In genomic region chr5:77892061-77893010, GRCh38 we compare ENCODE assay signal across 24 cellular contexts.
DNase-seq lines count a peak whose midpoint lies in the region; ATAC-seq and TF ChIP-seq lines count a peak whose summit lies in the region.
"Had no signal": no experiment of that assay in that cellular context is flagged by ENCODE, and none has a peak within 500 bp of the region (broad histone marks: within the 10 kb centered on the region; RNA-seq: fewer than 3 reads in every experiment).

No MANE protein-coding gene starts in this region.

- TF ChIP-seq CTCF in IMR-90 (conservative IDR thresholded peaks at IDR 0.05; ENCODE audit: low read depth, low read length) (no peak), RWPE2 (IDR thresholded peaks at IDR 0.05; ENCODE audit: poor library complexity, severe bottlenecking) (no peak), osteoblast (IDR thresholded peaks at IDR 0.05; ENCODE audit: extremely low read depth, low read depth, low read length) (no peak), left ventricle myocardium inferior (IDR thresholded peaks at IDR 0.05; ENCODE audit: borderline replicate concordance) (no peak)

- H3K4me2 ChIP-seq in IMR-90 (ENCODE audit: low read depth, low read length) (no peak overlapping the region), osteoblast (ENCODE audit: insufficient read depth, low read length) (no peak overlapping the region)

- H2BK5ac ChIP-seq in IMR-90 (ENCODE audit: low read depth, low read length, poor library complexity, severe bottlenecking), result peak overlapping the region; percentile 92

- intact Hi-C loops in activated naive CD4-positive, alpha-beta T cell treated with anti-CD3 and anti-CD28 coated beads for 36 hours (cut with micrococcal nuclease), result loop anchor here (1.0 kb wide), 1 partner anchor 10 kb away; no protein-coding TSS in a partner anchor
- intact Hi-C loops in IMR-90 (cut with micrococcal nuclease) (no loop called here), left ventricle myocardium inferior (cut with micrococcal nuclease) (no loop called here)

- H4K20me1 ChIP-seq in IMR-90 (ENCODE audit: insufficient read depth, low read length) (no peaks in the 10 kb centered on the region), osteoblast (ENCODE audit: insufficient read depth, low read length) (no peaks in the 10 kb centered on the region)

- no peaks in the 10 kb centered on the region for H3K36me3 Mint-ChIP-seq in activated naive CD4-positive, alpha-beta T cell treated with anti-CD3 and anti-CD28 coated beads for 36 hours (ENCODE audit: low read depth)
- H3K36me3 Mint-ChIP-seq: activated naive CD8-positive, alpha-beta T cell; CD8-positive, alpha-beta memory T cell; memory B cell; naive thymus-derived CD4-positive, alpha-beta T cell had no signal

- H3K4me3 Mint-ChIP-seq in activated naive CD4-positive, alpha-beta T cell treated with anti-CD3 and anti-CD28 coated beads for 36 hours, result no peak overlapping the region
- H3K4me3 Mint-ChIP-seq: activated naive CD8-positive, alpha-beta T cell; activated T-cell treated with anti-CD3 and anti-CD28 coated beads, Interleukin-2, amount 50 U/mL, for 72 hours; CD8-positive, alpha-beta memory T cell; memory B cell; naive thymus-derived CD4-positive, alpha-beta T cell had no signal

- 86% methylated on average over 1 of the region's 12 CpGs; no CpG with 5 or more reads in 1 of the 2 experiments for WGBS in IMR-90 (ENCODE audit: extremely low coverage in 2 of 2, insufficient read length in 1 of 2), 2 experiments

- H2AK9ac ChIP-seq in IMR-90 (replicated peaks; ENCODE audit: low read depth, low read length, poor library complexity), result no peak overlapping the region

- H3K79me2 ChIP-seq in osteoblast (ENCODE audit: insufficient read depth, low read length), result no peaks in the 10 kb centered on the region

- peaks cover 12% of the 10 kb centered on the region for H3K4me1 ChIP-seq in IMR-90 (ENCODE audit: control insufficient read depth, insufficient read depth, low read length)
- peaks cover 18% of the 10 kb centered on the region for H3K4me1 ChIP-seq in RWPE2 (ENCODE audit: insufficient read depth, poor library complexity, severe bottlenecking)
- H3K4me1 ChIP-seq in osteoblast (ENCODE audit: insufficient read depth, low read length), result peaks cover 17% of the 10 kb centered on the region
- peaks cover 3% of the 10 kb centered on the region for H3K4me1 ChIP-seq in left ventricle myocardium inferior
- H3K4me1 ChIP-seq: gastroesophageal sphincter, Peyer's patch, right atrium auricular region, upper lobe of left lung had no signal

- peaks cover 8% of the 10 kb centered on the region; the same call in 1 of the 2 replicates for H3K9me1 ChIP-seq in IMR-90 (ENCODE audit: insufficient read depth, low read length)

- no peak overlapping the region for H3K27ac Mint-ChIP-seq in activated naive CD4-positive, alpha-beta T cell treated with anti-CD3 and anti-CD28 coated beads for 36 hours
- H3K27ac Mint-ChIP-seq: activated naive CD8-positive, alpha-beta T cell; memory B cell; naive thymus-derived CD4-positive, alpha-beta T cell had no signal

- peak overlapping the region; percentile 90 for H3K4ac ChIP-seq in IMR-90 (ENCODE audit: low read depth, low read length)

- H2BK15ac ChIP-seq in IMR-90 (ENCODE audit: low read depth, low read length), result peak overlapping the region; percentile 84; the same call in 2 of the 3 replicates

- peaks cover 13% of the 10 kb centered on the region for H3K4me1 Mint-ChIP-seq in activated naive CD4-positive, alpha-beta T cell treated with anti-CD3 and anti-CD28 coated beads for 36 hours (ENCODE audit: low read depth)
- H3K4me1 Mint-ChIP-seq: CD8-positive, alpha-beta memory T cell; memory B cell had no signal

- TF ChIP-seq RAD21 in IMR-90 (IDR thresholded peaks at IDR 0.05; ENCODE audit: low read length), result no peak

- H4K91ac ChIP-seq in IMR-90 (ENCODE audit: insufficient read depth, low read depth, low read length), result peak overlapping the region; percentile 85

- peak; percentile 18 for DNase-seq in activated naive CD4-positive, alpha-beta T cell treated with anti-CD3 and anti-CD28 coated beads for 36 hours
- no peak for DNase-seq in activated naive CD4-positive, alpha-beta T cell treated with Interleukin-2 at 50 U/mL for 16 hours
- no peak for DNase-seq in IMR-90
- DNase-seq in RWPE2 (ENCODE audit: low spot score), result no peak
- DNase-seq in osteoblast (ENCODE audit: insufficient read length, low spot score, missing footprints), result no peak
- no peak for DNase-seq in left ventricle myocardium inferior
- no peak for DNase-seq in NAMALWA (ENCODE audit: low spot score)
- no peak for DNase-seq in HCEC 1CT
- DNase-seq: activated CD4-positive, alpha-beta T cell treated with anti-CD3 and anti-CD28 coated beads for 1 hour; activated T-cell treated with anti-CD3 and anti-CD28 coated beads, Interleukin-2, amount 50 U/mL, for 72 hours; CD8-positive, alpha-beta memory T cell; effector memory CD4-positive, alpha-beta T cell; Kasumi-1; kidney; naive thymus-derived CD4-positive, alpha-beta T cell; NCI-H1694; NCI-H524 treated with DMSO at 0.1 percent for 48 hours; upper lobe of left lung had no signal

- H3K9me3 ChIP-seq in IMR-90 (ENCODE audit: control insufficient read depth, insufficient read depth, low read length) (no peaks in the 10 kb centered on the region), RWPE2 (ENCODE audit: severe bottlenecking) (no peaks in the 10 kb centered on the region), osteoblast (ENCODE audit: low read depth, low read length) (no peaks in the 10 kb centered on the region), left ventricle myocardium inferior (replicated peaks) (no peaks in the 10 kb centered on the region)
- H3K9me3 ChIP-seq: gastroesophageal sphincter, Peyer's patch, right atrium auricular region, upper lobe of left lung had no signal

- H3K27ac ChIP-seq in IMR-90 (ENCODE audit: insufficient read depth, low read length), result peak overlapping the region; percentile 87
- H3K27ac ChIP-seq in RWPE2 (ENCODE audit: poor library complexity, severe bottlenecking), result peak overlapping the region; percentile 55
- H3K27ac ChIP-seq in osteoblast (ENCODE audit: low read depth, low read length), result peak overlapping the region; percentile 89
- H3K27ac ChIP-seq in left ventricle myocardium inferior (replicated peaks), result no peak overlapping the region
- H3K27ac ChIP-seq: gastroesophageal sphincter, Peyer's patch, right atrium auricular region, SK-N-MC, upper lobe of left lung had no signal

- H2AFZ ChIP-seq in IMR-90 (replicated peaks; ENCODE audit: low read length, poor library complexity), result peak overlapping the region; percentile 85
- peak overlapping the region; percentile 79 for H2AFZ ChIP-seq in osteoblast (ENCODE audit: low read length)

- peak overlapping the region; percentile 61; the same call in 1 of the 2 replicates for H3K23ac ChIP-seq in IMR-90 (ENCODE audit: low read depth, low read length)

- ATAC-seq in IMR-90 (ENCODE audit: low read depth) (no peak), RWPE2 (ENCODE audit: low read depth) (no peak)
- ATAC-seq: gastroesophageal sphincter; naive thymus-derived CD4-positive, alpha-beta T cell had no signal

- no peaks in the 10 kb centered on the region for H3K9me3 Mint-ChIP-seq in activated naive CD4-positive, alpha-beta T cell treated with anti-CD3 and anti-CD28 coated beads for 36 hours
- H3K9me3 Mint-ChIP-seq: activated T-cell treated with anti-CD3 and anti-CD28 coated beads, Interleukin-2, amount 50 U/mL, for 72 hours; CD8-positive, alpha-beta memory T cell; memory B cell; naive thymus-derived CD4-positive, alpha-beta T cell had no signal

- no peak for TF ChIP-seq POLR2A in IMR-90 (IDR thresholded peaks at IDR 0.05; ENCODE audit: low read depth, low read length)

- H3K36me3 ChIP-seq in IMR-90 (ENCODE audit: control insufficient read depth, insufficient read depth, low read length) (no peaks in the 10 kb centered on the region), RWPE2 (ENCODE audit: low read depth) (no peaks in the 10 kb centered on the region), osteoblast (ENCODE audit: insufficient read depth, low read length) (no peaks in the 10 kb centered on the region), left ventricle myocardium inferior (no peaks in the 10 kb centered on the region)
- H3K36me3 ChIP-seq: gastroesophageal sphincter, Peyer's patch, right atrium auricular region, upper lobe of left lung had no signal

- H3K27me3 Mint-ChIP-seq in activated naive CD4-positive, alpha-beta T cell treated with anti-CD3 and anti-CD28 coated beads for 36 hours (ENCODE audit: low read depth), result no peaks in the 10 kb centered on the region
- H3K27me3 Mint-ChIP-seq: memory B cell had no signal

- no peaks in the 10 kb centered on the region for H3K79me1 ChIP-seq in IMR-90 (ENCODE audit: low read depth in 1 of 2, low read length in 2 of 2)

- peak overlapping the region; percentile 12 to 89 for H4K8ac ChIP-seq in IMR-90 (ENCODE audit: low read depth in 2 of 2, low read length in 2 of 2)

- H2BK120ac ChIP-seq in IMR-90 (ENCODE audit: low read depth, low read length), result peak overlapping the region; percentile 95

- H3K27me3 ChIP-seq in IMR-90 (ENCODE audit: control insufficient read depth, insufficient read depth, low read length), result no peaks in the 10 kb centered on the region
- H3K27me3 ChIP-seq in RWPE2 (ENCODE audit: insufficient read depth, poor library complexity, severe bottlenecking), result no peaks in the 10 kb centered on the region
- no peaks in the 10 kb centered on the region for H3K27me3 ChIP-seq in osteoblast (ENCODE audit: insufficient read depth, low read length)
- H3K27me3 ChIP-seq in left ventricle myocardium inferior (ENCODE audit: low read depth), result peaks cover 5% of the 10 kb centered on the region
- H3K27me3 ChIP-seq: Peyer's patch, right atrium auricular region, upper lobe of left lung had no signal

- no TSS peak for BruUV-seq in IMR-90 (replicated peaks; lab: Mats Ljungman, UMichigan)

- H3K56ac ChIP-seq in IMR-90 (ENCODE audit: extremely low read depth, insufficient read depth, low read length), result peak overlapping the region; percentile 48

- H2BK20ac ChIP-seq in IMR-90 (ENCODE audit: low read depth, low read length), result peak overlapping the region; percentile 79

- peak overlapping the region; percentile 67 for H3K14ac ChIP-seq in IMR-90 (replicated peaks; ENCODE audit: low read depth, low read length)

- peak overlapping the region; percentile 77 for H4K5ac ChIP-seq in IMR-90 (ENCODE audit: low read depth, low read length)

- peak overlapping the region; percentile 74 for H3K18ac ChIP-seq in IMR-90 (ENCODE audit: low read depth, low read length)

- H3K9ac ChIP-seq in IMR-90 (ENCODE audit: low read depth, low read length), result no peak overlapping the region

- peak overlapping the region; percentile 14 for H2AK5ac ChIP-seq in IMR-90 (ENCODE audit: low read depth, low read length)

- H3K4me3 ChIP-seq in IMR-90 (ENCODE audit: insufficient read depth, low read depth, low read length) (no peak overlapping the region), RWPE2 (ENCODE audit: severe bottlenecking) (no peak overlapping the region), osteoblast (ENCODE audit: insufficient read depth, low read length) (no peak overlapping the region), left ventricle myocardium inferior (no peak overlapping the region)
- H3K4me3 ChIP-seq: gastroesophageal sphincter, Peyer's patch, right atrium auricular region, SK-N-MC, upper lobe of left lung had no signal

- in situ Hi-C loops in IMR-90 (cut with MboI; ENCODE audit: low sequenced_read_pairs), result no loop called here

- POLR2A ChIA-PET in IMR-90 (lab: Charles Lee; ENCODE audit: unreplicated experiment), result no interaction called here

- CTCF ChIA-PET in activated naive CD4-positive, alpha-beta T cell treated with anti-CD3 and anti-CD28 coated beads for 36 hours (lab: Charles Lee), result interaction anchor here (0.7 kb wide), 1 partner anchor 131 kb away, joined by 3 read pairs; no protein-coding TSS in a partner anchor
- CTCF ChIA-PET in IMR-90 (lab: Yijun Ruan, JAX), result no interaction called here

- dilution Hi-C loops in IMR-90 (cut with HindIII; ENCODE audit: low sequenced_read_pairs, unreplicated experiment), result no loop called here
